Comparison of ENCODE assay signal across 24 cellular contexts in the genomic region with DNA sequence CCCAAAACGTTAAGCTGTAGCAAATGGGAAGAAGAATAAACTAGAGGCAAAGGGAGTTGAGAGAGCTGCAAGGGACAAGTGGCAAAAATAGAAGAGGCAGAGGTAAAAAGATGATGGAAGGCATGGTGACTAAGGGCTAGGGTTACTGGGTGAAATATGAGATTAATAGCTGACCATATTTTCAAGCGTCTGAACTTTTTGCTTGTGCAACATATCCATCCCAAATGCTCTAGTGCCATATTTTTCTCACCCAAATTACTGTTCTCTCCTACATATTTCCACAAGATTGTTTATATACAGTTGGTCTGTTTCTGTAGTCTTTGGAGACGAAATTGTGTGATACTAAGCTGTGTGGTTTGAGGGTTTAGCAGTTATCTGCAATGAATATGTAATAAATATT.
"Had no signal": no experiment of that assay in that cellular context is flagged by ENCODE, and none has a peak within 500 bp of the region (broad histone marks: within the 10 kb centered on the region; RNA-seq: fewer than 3 reads in every experiment).

No MANE protein-coding gene starts in this region.

- H3K4me1 Mint-ChIP-seq: naive thymus-derived CD8-positive, alpha-beta T cell; neural crest cell; stimulated activated effector memory CD8-positive, alpha-beta T cell treated with anti-CD3 and anti-CD28 coated beads, Interleukin-12 subunit alpha, Interleukin-12 subunit beta, amount 100 ng/mL, for 72 hours had no signal

- H3K9me3 ChIP-seq: left ventricle myocardium inferior, mucosa of descending colon, right atrium auricular region, spleen, tibial nerve, uterus had no signal

- H3K4me3 ChIP-seq: left ventricle myocardium inferior, lung, mucosa of descending colon, right atrium auricular region, spleen, tibial nerve, uterus had no signal

- H3K27ac ChIP-seq: left ventricle myocardium inferior, parathyroid adenoma, right atrium auricular region, spleen, tibial nerve, uterus had no signal

- H2AFZ ChIP-seq: parathyroid adenoma had no signal

- H3K36me3 ChIP-seq: left ventricle myocardium inferior, right atrium auricular region, spleen, tibial nerve, uterus had no signal

- H3K27me3 ChIP-seq: right atrium auricular region, spleen, tibial nerve, uterus had no signal

- H3K27me3 Mint-ChIP-seq: progenitor cell of endocrine pancreas, type B pancreatic cell had no signal

- H3K9me3 Mint-ChIP-seq: nephron; stimulated activated effector memory CD8-positive, alpha-beta T cell treated with anti-CD3 and anti-CD28 coated beads, Interleukin-12 subunit alpha, Interleukin-12 subunit beta, amount 100 ng/mL, for 72 hours; stimulated activated naive CD8-positive, alpha-beta T cell treated with anti-CD3 and anti-CD28 coated beads, Interleukin-15, Interleukin-2, amounts not matched to agents 100 ng/mL and 50 ng/mL, for 24 hours; type B pancreatic cell had no signal

- H3K27ac Mint-ChIP-seq: mesothelial cell of epicardium; naive thymus-derived CD8-positive, alpha-beta T cell; progenitor cell of endocrine pancreas; stimulated activated effector memory CD8-positive, alpha-beta T cell treated with anti-CD3 and anti-CD28 coated beads, Interleukin-12 subunit alpha, Interleukin-12 subunit beta, amount 100 ng/mL, for 72 hours; stimulated activated naive CD8-positive, alpha-beta T cell treated with anti-CD3 and anti-CD28 coated beads, Interleukin-15, Interleukin-2, amounts not matched to agents 100 ng/mL and 50 ng/mL, for 24 hours; type B pancreatic cell had no signal

- H3K36me3 Mint-ChIP-seq: mesothelial cell of epicardium; naive thymus-derived CD8-positive, alpha-beta T cell; stimulated activated effector memory CD8-positive, alpha-beta T cell treated with anti-CD3 and anti-CD28 coated beads, Interleukin-12 subunit alpha, Interleukin-12 subunit beta, amount 100 ng/mL, for 72 hours; type B pancreatic cell had no signal

- ATAC-seq: mucosa of descending colon; naive thymus-derived CD8-positive, alpha-beta T cell; sciatic nerve; stimulated activated effector memory CD8-positive, alpha-beta T cell treated with anti-CD3 and anti-CD28 coated beads, Interleukin-12 subunit alpha, Interleukin-12 subunit beta, amount 100 ng/mL, for 72 hours had no signal

- H3K4me3 Mint-ChIP-seq: mesothelial cell of epicardium; naive thymus-derived CD8-positive, alpha-beta T cell; nephron; neural crest cell; stimulated activated effector memory CD8-positive, alpha-beta T cell treated with anti-CD3 and anti-CD28 coated beads, Interleukin-12 subunit alpha, Interleukin-12 subunit beta, amount 100 ng/mL, for 72 hours; stimulated activated naive CD8-positive, alpha-beta T cell treated with anti-CD3 and anti-CD28 coated beads, Interleukin-15, Interleukin-2, amounts not matched to agents 100 ng/mL and 50 ng/mL, for 24 hours; type B pancreatic cell had no signal

- H3K79me2 ChIP-seq: parathyroid adenoma had no signal

- DNase-seq: hypothalamus; islet precursor cell; left ventricle myocardium inferior; mesendoderm; mucosa of descending colon; naive thymus-derived CD8-positive, alpha-beta T cell; nucleus accumbens; small intestine; spleen; stimulated activated CD4-positive, alpha-beta T cell treated with anti-CD3 and anti-CD28 coated beads, Interleukin-4, amount 100 ng/mL, for 24 hours; stimulated activated naive CD4-positive, alpha-beta T cell; uterus had no signal

- H3K4me1 ChIP-seq: left ventricle myocardium inferior, right atrium auricular region, spleen, tibial nerve, uterus had no signal
